1 cellular context compared by ENCODE assay signal in genomic region chr14:69559581-69560011, GRCh38.
TF ChIP-seq lines count a peak whose summit lies in the region.

No MANE protein-coding gene starts in this region.

TF ChIP-seq in HepG2, 621 proteins besides CTCF, POLR2A, EP300 and RAD21:
- no peak for TF ChIP-seq ZNF713 (CRISPR knock-in tag; IDR thresholded peaks at IDR 0.05)
- TF ChIP-seq, protein P1, sequence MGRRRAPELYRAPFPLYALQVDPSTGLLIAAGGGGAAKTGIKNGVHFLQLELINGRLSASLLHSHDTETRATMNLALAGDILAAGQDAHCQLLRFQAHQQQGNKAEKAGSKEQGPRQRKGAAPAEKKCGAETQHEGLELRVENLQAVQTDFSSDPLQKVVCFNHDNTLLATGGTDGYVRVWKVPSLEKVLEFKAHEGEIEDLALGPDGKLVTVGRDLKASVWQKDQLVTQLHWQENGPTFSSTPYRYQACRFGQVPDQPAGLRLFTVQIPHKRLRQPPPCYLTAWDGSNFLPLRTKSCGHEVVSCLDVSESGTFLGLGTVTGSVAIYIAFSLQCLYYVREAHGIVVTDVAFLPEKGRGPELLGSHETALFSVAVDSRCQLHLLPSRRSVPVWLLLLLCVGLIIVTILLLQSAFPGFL (CRISPR knock-in tag; IDR thresholded peaks at IDR 0.05) = no peak
- TF ChIP-seq, protein P2, sequence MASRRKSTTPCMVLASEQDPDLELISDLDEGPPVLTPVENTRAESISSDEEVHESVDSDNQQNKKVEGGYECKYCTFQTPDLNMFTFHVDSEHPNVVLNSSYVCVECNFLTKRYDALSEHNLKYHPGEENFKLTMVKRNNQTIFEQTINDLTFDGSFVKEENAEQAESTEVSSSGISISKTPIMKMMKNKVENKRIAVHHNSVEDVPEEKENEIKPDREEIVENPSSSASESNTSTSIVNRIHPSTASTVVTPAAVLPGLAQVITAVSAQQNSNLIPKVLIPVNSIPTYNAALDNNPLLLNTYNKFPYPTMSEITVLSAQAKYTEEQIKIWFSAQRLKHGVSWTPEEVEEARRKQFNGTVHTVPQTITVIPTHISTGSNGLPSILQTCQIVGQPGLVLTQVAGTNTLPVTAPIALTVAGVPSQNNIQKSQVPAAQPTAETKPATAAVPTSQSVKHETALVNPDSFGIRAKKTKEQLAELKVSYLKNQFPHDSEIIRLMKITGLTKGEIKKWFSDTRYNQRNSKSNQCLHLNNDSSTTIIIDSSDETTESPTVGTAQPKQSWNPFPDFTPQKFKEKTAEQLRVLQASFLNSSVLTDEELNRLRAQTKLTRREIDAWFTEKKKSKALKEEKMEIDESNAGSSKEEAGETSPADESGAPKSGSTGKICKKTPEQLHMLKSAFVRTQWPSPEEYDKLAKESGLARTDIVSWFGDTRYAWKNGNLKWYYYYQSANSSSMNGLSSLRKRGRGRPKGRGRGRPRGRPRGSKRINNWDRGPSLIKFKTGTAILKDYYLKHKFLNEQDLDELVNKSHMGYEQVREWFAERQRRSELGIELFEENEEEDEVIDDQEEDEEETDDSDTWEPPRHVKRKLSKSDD (CRISPR knock-in tag; IDR thresholded peaks at IDR 0.05; ENCODE audit: low read depth) = no peak
- no peak for TF ChIP-seq KLF16 (CRISPR knock-in tag; IDR thresholded peaks at IDR 0.05)
- no peak for TF ChIP-seq HIVEP1 (CRISPR knock-in tag; IDR thresholded peaks at IDR 0.05)
- TF ChIP-seq GABPA (IDR thresholded peaks at IDR 0.05; ENCODE audit: low read depth, low read length) = no peak
- no peak for TF ChIP-seq GABPA (CRISPR knock-in tag; IDR thresholded peaks at IDR 0.05; ENCODE audit: low read depth)
- no peak for TF ChIP-seq CC2D1A (CRISPR knock-in tag; IDR thresholded peaks at IDR 0.05)
- TF ChIP-seq, protein P3, sequence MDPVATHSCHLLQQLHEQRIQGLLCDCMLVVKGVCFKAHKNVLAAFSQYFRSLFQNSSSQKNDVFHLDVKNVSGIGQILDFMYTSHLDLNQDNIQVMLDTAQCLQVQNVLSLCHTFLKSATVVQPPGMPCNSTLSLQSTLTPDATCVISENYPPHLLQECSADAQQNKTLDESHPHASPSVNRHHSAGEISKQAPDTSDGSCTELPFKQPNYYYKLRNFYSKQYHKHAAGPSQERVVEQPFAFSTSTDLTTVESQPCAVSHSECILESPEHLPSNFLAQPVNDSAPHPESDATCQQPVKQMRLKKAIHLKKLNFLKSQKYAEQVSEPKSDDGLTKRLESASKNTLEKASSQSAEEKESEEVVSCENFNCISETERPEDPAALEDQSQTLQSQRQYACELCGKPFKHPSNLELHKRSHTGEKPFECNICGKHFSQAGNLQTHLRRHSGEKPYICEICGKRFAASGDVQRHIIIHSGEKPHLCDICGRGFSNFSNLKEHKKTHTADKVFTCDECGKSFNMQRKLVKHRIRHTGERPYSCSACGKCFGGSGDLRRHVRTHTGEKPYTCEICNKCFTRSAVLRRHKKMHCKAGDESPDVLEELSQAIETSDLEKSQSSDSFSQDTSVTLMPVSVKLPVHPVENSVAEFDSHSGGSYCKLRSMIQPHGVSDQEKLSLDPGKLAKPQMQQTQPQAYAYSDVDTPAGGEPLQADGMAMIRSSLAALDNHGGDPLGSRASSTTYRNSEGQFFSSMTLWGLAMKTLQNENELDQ (CRISPR knock-in tag; IDR thresholded peaks at IDR 0.05; ENCODE audit: borderline replicate concordance) = no peak
- TF ChIP-seq FOXJ3 (CRISPR knock-in tag; IDR thresholded peaks at IDR 0.05; ENCODE audit: borderline replicate concordance) = no peak
- TF ChIP-seq, protein P4, sequence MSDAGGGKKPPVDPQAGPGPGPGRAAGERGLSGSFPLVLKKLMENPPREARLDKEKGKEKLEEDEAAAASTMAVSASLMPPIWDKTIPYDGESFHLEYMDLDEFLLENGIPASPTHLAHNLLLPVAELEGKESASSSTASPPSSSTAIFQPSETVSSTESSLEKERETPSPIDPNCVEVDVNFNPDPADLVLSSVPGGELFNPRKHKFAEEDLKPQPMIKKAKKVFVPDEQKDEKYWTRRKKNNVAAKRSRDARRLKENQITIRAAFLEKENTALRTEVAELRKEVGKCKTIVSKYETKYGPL (CRISPR knock-in tag; IDR thresholded peaks at IDR 0.05) = no peak
- TF ChIP-seq, protein P5, sequence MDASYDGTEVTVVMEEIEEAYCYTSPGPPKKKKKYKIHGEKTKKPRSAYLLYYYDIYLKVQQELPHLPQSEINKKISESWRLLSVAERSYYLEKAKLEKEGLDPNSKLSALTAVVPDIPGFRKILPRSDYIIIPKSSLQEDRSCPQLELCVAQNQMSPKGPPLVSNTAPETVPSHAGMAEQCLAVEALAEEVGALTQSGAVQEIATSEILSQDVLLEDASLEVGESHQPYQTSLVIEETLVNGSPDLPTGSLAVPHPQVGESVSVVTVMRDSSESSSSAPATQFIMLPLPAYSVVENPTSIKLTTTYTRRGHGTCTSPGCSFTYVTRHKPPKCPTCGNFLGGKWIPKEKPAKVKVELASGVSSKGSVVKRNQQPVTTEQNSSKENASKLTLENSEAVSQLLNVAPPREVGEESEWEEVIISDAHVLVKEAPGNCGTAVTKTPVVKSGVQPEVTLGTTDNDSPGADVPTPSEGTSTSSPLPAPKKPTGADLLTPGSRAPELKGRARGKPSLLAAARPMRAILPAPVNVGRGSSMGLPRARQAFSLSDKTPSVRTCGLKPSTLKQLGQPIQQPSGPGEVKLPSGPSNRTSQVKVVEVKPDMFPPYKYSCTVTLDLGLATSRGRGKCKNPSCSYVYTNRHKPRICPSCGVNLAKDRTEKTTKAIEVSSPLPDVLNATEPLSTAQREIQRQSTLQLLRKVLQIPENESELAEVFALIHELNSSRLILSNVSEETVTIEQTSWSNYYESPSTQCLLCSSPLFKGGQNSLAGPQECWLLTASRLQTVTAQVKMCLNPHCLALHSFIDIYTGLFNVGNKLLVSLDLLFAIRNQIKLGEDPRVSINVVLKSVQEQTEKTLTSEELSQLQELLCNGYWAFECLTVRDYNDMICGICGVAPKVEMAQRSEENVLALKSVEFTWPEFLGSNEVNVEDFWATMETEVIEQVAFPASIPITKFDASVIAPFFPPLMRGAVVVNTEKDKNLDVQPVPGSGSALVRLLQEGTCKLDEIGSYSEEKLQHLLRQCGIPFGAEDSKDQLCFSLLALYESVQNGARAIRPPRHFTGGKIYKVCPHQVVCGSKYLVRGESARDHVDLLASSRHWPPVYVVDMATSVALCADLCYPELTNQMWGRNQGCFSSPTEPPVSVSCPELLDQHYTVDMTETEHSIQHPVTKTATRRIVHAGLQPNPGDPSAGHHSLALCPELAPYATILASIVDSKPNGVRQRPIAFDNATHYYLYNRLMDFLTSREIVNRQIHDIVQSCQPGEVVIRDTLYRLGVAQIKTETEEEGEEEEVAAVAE (CRISPR knock-in tag; IDR thresholded peaks at IDR 0.05; ENCODE audit: borderline replicate concordance) = no peak
- TF ChIP-seq SP5 (CRISPR knock-in tag; IDR thresholded peaks at IDR 0.05; ENCODE audit: borderline replicate concordance, low read depth) = no peak
- TF ChIP-seq, protein P6, sequence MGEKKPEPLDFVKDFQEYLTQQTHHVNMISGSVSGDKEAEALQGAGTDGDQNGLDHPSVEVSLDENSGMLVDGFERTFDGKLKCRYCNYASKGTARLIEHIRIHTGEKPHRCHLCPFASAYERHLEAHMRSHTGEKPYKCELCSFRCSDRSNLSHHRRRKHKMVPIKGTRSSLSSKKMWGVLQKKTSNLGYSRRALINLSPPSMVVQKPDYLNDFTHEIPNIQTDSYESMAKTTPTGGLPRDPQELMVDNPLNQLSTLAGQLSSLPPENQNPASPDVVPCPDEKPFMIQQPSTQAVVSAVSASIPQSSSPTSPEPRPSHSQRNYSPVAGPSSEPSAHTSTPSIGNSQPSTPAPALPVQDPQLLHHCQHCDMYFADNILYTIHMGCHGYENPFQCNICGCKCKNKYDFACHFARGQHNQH (CRISPR knock-in tag; IDR thresholded peaks at IDR 0.05) = no peak
- no peak for TF ChIP-seq E2F2 (CRISPR knock-in tag; IDR thresholded peaks at IDR 0.05; ENCODE audit: borderline replicate concordance)
